8 cellular contexts compared by ENCODE assay signal in the genomic region with DNA sequence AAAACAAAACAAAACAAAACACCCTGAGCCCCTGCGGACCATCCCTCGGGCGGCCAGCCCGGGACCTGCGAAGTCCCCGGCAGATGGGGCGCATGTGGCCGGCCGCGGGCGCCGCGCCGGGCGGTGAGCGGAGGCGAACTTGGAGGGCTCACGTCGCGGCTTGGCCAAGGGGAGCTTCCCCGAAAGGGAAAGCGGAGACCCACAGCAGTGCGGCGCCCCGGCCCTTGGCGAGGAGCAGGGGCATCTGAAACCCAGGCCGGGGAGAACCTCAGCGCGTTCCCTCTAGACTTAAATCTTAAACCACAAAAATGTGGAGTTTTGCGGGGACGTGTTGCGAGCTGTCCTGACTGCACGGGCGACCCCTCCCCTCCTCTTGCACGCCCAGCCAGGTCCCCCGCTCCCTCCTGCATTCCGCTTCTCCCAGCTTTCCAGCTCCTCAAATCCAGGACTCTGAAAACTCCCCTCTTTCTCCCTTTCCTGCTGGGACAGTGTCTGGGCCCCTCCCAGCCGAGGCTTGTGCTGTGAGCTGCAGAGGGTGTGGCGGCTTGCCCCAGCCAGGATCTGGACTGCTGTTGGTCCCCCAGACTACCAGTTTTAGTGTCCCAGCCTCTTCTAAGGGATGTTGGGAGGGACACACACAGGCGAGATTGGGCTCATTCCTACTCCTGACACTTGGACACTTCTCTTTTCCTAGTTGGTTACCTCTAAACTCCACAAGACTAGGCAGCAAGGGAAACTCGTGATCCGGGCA. TPM values are rescaled to one million over a fixed set of nuclear protein-coding genes. Genes with fewer than 3 reads are reported as not detected.
DNase-seq lines count a peak whose midpoint lies in the region; ATAC-seq and TF ChIP-seq lines count a peak whose summit lies in the region.

No MANE protein-coding gene starts in this region.

- ATAC-seq in GM21390 (IDR thresholded peaks at IDR 0.05; ENCODE audit: unreplicated experiment) (peak; percentile 28), HG02870 (IDR thresholded peaks at IDR 0.05; ENCODE audit: unreplicated experiment) (no peak), HG02623 (IDR thresholded peaks at IDR 0.05; ENCODE audit: unreplicated experiment) (no peak)

- H3K27me3 Mint-ChIP-seq in Calu3 (ENCODE audit: unreplicated experiment) = no peaks in the 10 kb centered on the region

- in situ Hi-C loops in mammary epithelial cell (cut with MboI; ENCODE audit: low sequenced_read_pairs in 2 of 2) = loop anchor here (10.0 kb wide), 1 partner anchor 141 kb away; no protein-coding TSS in a partner anchor

- intact Hi-C loops in Calu3 (cut with micrococcal nuclease; ENCODE audit: unreplicated experiment) (loop anchor here (2.0 to 5.0 kb wide), 5 partner anchors 71 to 299 kb away; a partner anchor contains a TSS), mammary epithelial cell (cut with micrococcal nuclease) (loop anchor here (1.0 to 5.0 kb wide), 6 partner anchors 85 to 299 kb away; no protein-coding TSS in a partner anchor)

- WGBS in mammary epithelial cell (ENCODE audit: low coverage, missing lambda C conversion rate) = 4% methylated on average over 26 of the region's 42 CpGs

- H3K4me1 ChIP-seq in mammary epithelial cell (ENCODE audit: insufficient read depth, low read length) = peaks cover 16% of the 10 kb centered on the region
- H3K4me1 ChIP-seq in skeletal muscle satellite cell (ENCODE audit: control insufficient read depth, insufficient read depth, low read length) = peaks cover 12% of the 10 kb centered on the region

- H3K9ac ChIP-seq in mammary epithelial cell (ENCODE audit: insufficient read depth, low read length) = peak overlapping the region; percentile 82
- peak overlapping the region; percentile 89 for H3K9ac ChIP-seq in skeletal muscle satellite cell (ENCODE audit: low read depth, low read length)

- H3K4me3 ChIP-seq in mammary epithelial cell (replicated peaks in 1 of 3; ENCODE audit: insufficient read depth in 1 of 3, low read depth in 2 of 3, low read length in 3 of 3) (peak overlapping the region; percentile 81 to 93 (median 81)), skeletal muscle satellite cell (ENCODE audit: low read length) (peak overlapping the region; percentile 93)

- peak overlapping the region; percentile 59 for H3K27ac ChIP-seq in mammary epithelial cell (ENCODE audit: insufficient read depth, low read depth, low read length)

- peak overlapping the region; percentile 99 for H2AFZ ChIP-seq in mammary epithelial cell (ENCODE audit: low read depth, low read length)

- H3K4me3 Mint-ChIP-seq in Calu3 (ENCODE audit: low read depth, unreplicated experiment) = peak overlapping the region; percentile 99

- no peaks in the 10 kb centered on the region for H3K36me3 ChIP-seq in mammary epithelial cell (ENCODE audit: insufficient read depth, low read length)
- H3K36me3 ChIP-seq in skeletal muscle satellite cell (ENCODE audit: insufficient read depth, low read length) = no peaks in the 10 kb centered on the region

- H3K27me3 ChIP-seq in mammary epithelial cell (ENCODE audit: insufficient read depth, low read length) (no peaks in the 10 kb centered on the region), skeletal muscle satellite cell (ENCODE audit: control insufficient read depth, insufficient read depth, low read length) (no peaks in the 10 kb centered on the region)

- H3K9me3 ChIP-seq in mammary epithelial cell (replicated peaks; ENCODE audit: insufficient read depth, low read length) = no peaks in the 10 kb centered on the region
- H3K9me3 ChIP-seq in skeletal muscle satellite cell (replicated peaks; ENCODE audit: low read length) = no peaks in the 10 kb centered on the region

- H3K79me2 ChIP-seq in mammary epithelial cell (ENCODE audit: insufficient read depth, low read length) = peaks cover 62% of the 10 kb centered on the region

- CTCF ChIA-PET in Calu3 (lab: Charles Lee) = interaction anchor here (0.6 to 1.6 kb wide), 5 partner anchors 17 to 701 kb away, joined by 3 to 10 read pairs (median 5); no protein-coding TSS in a partner anchor
- CTCF ChIA-PET in mammary epithelial cell (lab: Charles Lee; ENCODE audit: low non-redundant PET) = interaction anchor here (0.6 kb wide), 1 partner anchor 237 kb away, joined by 3 read pairs; no protein-coding TSS in a partner anchor

- DNase-seq in Calu3 (peak; percentile 57), NCI-H2171 (lab: John Stamatoyannopoulos, UW) (peak; percentile 10), mammary epithelial cell (peak; percentile 62), islet precursor cell (peak; percentile 76)

- H3K4me1 Mint-ChIP-seq in Calu3 (ENCODE audit: low read depth, unreplicated experiment) = peaks cover 36% of the 10 kb centered on the region

- BruUV-seq in Calu3 (replicated peaks; lab: Mats Ljungman, UMichigan) = no TSS peak
- TSS peak; percentile 74 for BruUV-seq in mammary epithelial cell (replicated peaks; lab: Mats Ljungman, UMichigan)

- TF ChIP-seq CTCF in Calu3 (IDR thresholded peaks at IDR 0.05; ENCODE audit: unreplicated experiment) = no peak
- no peak for TF ChIP-seq CTCF in mammary epithelial cell (conservative IDR thresholded peaks at IDR 0.05 in 1 of 2, IDR thresholded peaks at IDR 0.05 in 1 of 2; ENCODE audit: extremely low read depth in 1 of 2, insufficient read depth in 1 of 2, low read depth in 1 of 2, low read length in 2 of 2)

- H3K9me3 Mint-ChIP-seq in Calu3 (ENCODE audit: low read depth, unreplicated experiment) = no peaks in the 10 kb centered on the region

- peaks cover 8% of the 10 kb centered on the region for H4K20me1 ChIP-seq in mammary epithelial cell (ENCODE audit: insufficient read depth, low read length)

- H3K36me3 Mint-ChIP-seq in Calu3 (ENCODE audit: insufficient read depth, unreplicated experiment) = peaks cover 30% of the 10 kb centered on the region

- peak overlapping the region; percentile 97 for H3K27ac Mint-ChIP-seq in Calu3 (ENCODE audit: unreplicated experiment)

- dilution Hi-C loops in mammary epithelial cell (cut with HindIII; ENCODE audit: low sequenced_read_pairs) = no loop called here

- peak overlapping the region; percentile 76 for H3K4me2 ChIP-seq in mammary epithelial cell (ENCODE audit: insufficient read depth, low read depth, low read length)
- peak overlapping the region; percentile 89 for H3K4me2 ChIP-seq in skeletal muscle satellite cell (ENCODE audit: low read length)

RNA-seq across cellular contexts. Expression of a gene that starts 1.3 kb away (rescaled TPM):
- 42.9 and 46.5 TPM in 2 replicates for total RNA-seq in Calu3 (2022)
- total RNA-seq in mammary epithelial cell = 10 to 100 TPM; 26.5 to 62.9 TPM
- polyA plus RNA-seq in mammary epithelial cell = 25.0 TPM
- polyA minus RNA-seq in mammary epithelial cell = 33.6 TPM
- total RNA-seq in skeletal muscle satellite cell (2012; rRNA removed) = 30.6 and 36.5 TPM in 2 replicates

Comparison
In these comparisons a context has a peak if more than half of its experiments do, and no peak if none do; other contexts are left out.
1. DNase-seq: peak in every context shown above with its lines; median percentile 76 in islet precursor cell; 62 in mammary epithelial cell; 57 in Calu3; 10 in NCI-H2171.